In the genomic region with DNA sequence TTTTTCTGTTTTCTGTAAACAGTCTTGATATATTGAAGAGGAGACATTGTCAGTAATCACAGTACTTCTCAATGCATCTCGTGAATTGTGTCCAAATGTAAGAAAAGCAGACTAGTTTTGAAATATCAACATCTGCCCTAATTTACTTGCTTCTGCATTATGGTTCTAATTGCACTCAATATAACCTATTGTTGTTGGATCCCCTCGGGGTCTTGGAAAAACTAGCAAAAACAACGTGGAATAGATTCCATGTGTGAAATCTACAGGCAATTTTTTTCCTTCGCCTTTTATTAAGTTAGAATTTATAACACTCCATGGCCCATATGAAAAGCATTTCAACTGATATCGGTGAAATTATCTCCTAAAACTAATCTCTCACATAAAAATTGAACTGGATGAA, we compare ENCODE assay signal across 29 cellular contexts.
"Had no signal": no experiment of that assay in that cellular context is flagged by ENCODE, and none has a peak within 500 bp of the region (broad histone marks: within the 10 kb centered on the region; RNA-seq: fewer than 3 reads in every experiment).

No MANE protein-coding gene starts in this region.

- H3K4me1 Mint-ChIP-seq: activated T-helper 17 cell treated with anti-CD3 and anti-CD28 coated beads, Interleukin-2, amount 50 U/mL, for 72 hours had no signal

- H3K27me3 ChIP-seq: brain microvascular endothelial cell, Peyer's patch, SJSA1 had no signal

- DNase-seq: activated CD4-positive, alpha-beta T cell treated with anti-CD3 and anti-CD28 coated beads, Interleukin-2, amount 10 ng/mL, durations not matched to agents 24 days and 14 days; activated CD4-positive, alpha-beta T cell treated with anti-CD3 and anti-CD28 coated beads, Interleukin-2, amount 50 U/mL, for 4 hours; activated CD8-positive, alpha-beta T cell treated with anti-CD3 and anti-CD28 coated beads for 36 hours; activated effector memory CD4-positive, alpha-beta T cell treated with anti-CD3 and anti-CD28 coated beads, Interleukin-2, amount 50 U/mL, for 16 hours; activated naive CD4-positive, alpha-beta T cell; activated naive CD4-positive, alpha-beta T cell treated with anti-CD3 and anti-CD28 coated beads, Interleukin-2, amount 50 U/mL, for 16 hours; activated naive CD8-positive, alpha-beta T cell treated with anti-CD3 and anti-CD28 coated beads for 36 hours; activated T-cell treated with anti-CD3 and anti-CD28 coated beads, Interleukin-2, amount 50 U/mL, for 1 hour; activated T-cell treated with anti-CD3 and anti-CD28 coated beads, Interleukin-2, amount 50 U/mL, for 72 hours; amniotic stem cell; aorta; brain microvascular endothelial cell; central memory CD4-positive, alpha-beta T cell; KG1; MM.1S; MV-4-11; NCI-H1092; NCI-H1436 treated with DMSO at 0.1 percent for 48 hours; NCI-H187 treated with DMSO at 0.1 percent for 48 hours; NCI-H2081 treated with DMSO at 0.1 percent for 48 hours; NCI-H345; NCI-H524 treated with DMSO at 0.1 percent for 48 hours; PC-3; Peyer's patch; RPMI8226; SHP77 treated with DMSO at 0.1 percent for 48 hours; T1000 had no signal

- H3K27ac ChIP-seq: brain microvascular endothelial cell, Peyer's patch, SJSA1 had no signal

- H3K4me1 ChIP-seq: SJSA1 had no signal

- H3K36me3 Mint-ChIP-seq: activated naive CD8-positive, alpha-beta T cell treated with anti-CD3 and anti-CD28 coated beads for 36 hours had no signal

- H3K27me3 Mint-ChIP-seq: activated naive CD8-positive, alpha-beta T cell treated with anti-CD3 and anti-CD28 coated beads for 36 hours had no signal

- H3K36me3 ChIP-seq: brain microvascular endothelial cell, Peyer's patch, SJSA1 had no signal

- H3K9me3 ChIP-seq: Peyer's patch, SJSA1 had no signal

- H3K27ac Mint-ChIP-seq: activated CD4-positive, alpha-beta T cell treated with anti-CD3 and anti-CD28 coated beads, Interleukin-2, amount 10 ng/mL, durations not matched to agents 24 days and 14 days; activated CD8-positive, alpha-beta T cell treated with anti-CD3 and anti-CD28 coated beads for 36 hours; activated naive CD8-positive, alpha-beta T cell treated with anti-CD3 and anti-CD28 coated beads for 36 hours; activated T-cell treated with anti-CD3 and anti-CD28 coated beads, Interleukin-2, amount 50 U/mL, for 72 hours; activated T-helper 17 cell treated with anti-CD3 and anti-CD28 coated beads, Interleukin-2, amount 50 U/mL, for 72 hours had no signal

- H3K4me3 Mint-ChIP-seq: activated CD4-positive, alpha-beta T cell treated with anti-CD3 and anti-CD28 coated beads, Interleukin-2, amount 10 ng/mL, durations not matched to agents 24 days and 14 days; activated CD8-positive, alpha-beta T cell treated with anti-CD3 and anti-CD28 coated beads for 36 hours; activated naive CD8-positive, alpha-beta T cell treated with anti-CD3 and anti-CD28 coated beads for 36 hours; activated T-cell treated with anti-CD3 and anti-CD28 coated beads, Interleukin-2, amount 50 U/mL, for 72 hours; activated T-helper 17 cell treated with anti-CD3 and anti-CD28 coated beads, Interleukin-2, amount 50 U/mL, for 72 hours had no signal

- H3K4me3 ChIP-seq: Peyer's patch, SJSA1 had no signal

- H3K9me3 Mint-ChIP-seq: activated CD4-positive, alpha-beta T cell treated with anti-CD3 and anti-CD28 coated beads, Interleukin-2, amount 10 ng/mL, durations not matched to agents 24 days and 14 days; activated CD8-positive, alpha-beta T cell treated with anti-CD3 and anti-CD28 coated beads for 36 hours; activated naive CD8-positive, alpha-beta T cell treated with anti-CD3 and anti-CD28 coated beads for 36 hours; activated T-cell treated with anti-CD3 and anti-CD28 coated beads, Interleukin-2, amount 50 U/mL, for 72 hours; activated T-helper 17 cell treated with anti-CD3 and anti-CD28 coated beads, Interleukin-2, amount 50 U/mL, for 72 hours had no signal

- ATAC-seq: activated CD8-positive, alpha-beta T cell treated with anti-CD3 and anti-CD28 coated beads for 36 hours; activated T-cell treated with anti-CD3 and anti-CD28 coated beads, Interleukin-2, amount 50 U/mL, for 72 hours; activated T-helper 17 cell treated with anti-CD3 and anti-CD28 coated beads, Interleukin-2, amount 50 U/mL, for 72 hours; PC-3 had no signal
